In the genomic region with DNA sequence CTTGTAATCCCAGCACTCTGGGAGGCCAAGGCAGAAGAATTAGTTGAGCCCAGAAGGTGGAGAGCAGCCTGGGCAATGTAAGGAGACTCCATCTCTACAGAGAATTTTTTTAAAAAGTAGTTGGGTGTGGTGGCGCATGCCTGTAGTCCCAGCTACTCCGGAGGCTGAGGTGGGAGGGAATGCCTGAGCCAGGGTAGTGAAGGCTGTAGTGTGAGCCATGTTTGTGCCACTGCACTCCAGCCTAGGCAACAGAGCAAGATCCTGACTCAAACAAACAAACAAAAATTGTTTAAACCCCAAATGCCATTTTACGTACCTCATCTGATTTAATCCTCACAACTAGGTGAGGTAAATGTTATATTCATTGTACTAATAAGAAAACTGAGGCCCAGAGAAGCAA, we compare ENCODE assay signal across 19 cellular contexts. TPM values are rescaled to one million over a fixed set of nuclear protein-coding genes. Genes with fewer than 3 reads are reported as not detected.
A peak's percentile ranks its signal among the peaks of the same experiment; 100 is the strongest.
DNase-seq lines count a peak whose midpoint lies in the region; ATAC-seq and TF ChIP-seq lines count a peak whose summit lies in the region.
"Had no signal": no experiment of that assay in that cellular context is flagged by ENCODE, and none has a peak within 500 bp of the region (broad histone marks: within the 10 kb centered on the region; RNA-seq: fewer than 3 reads in every experiment).

No MANE protein-coding gene starts in this region.

- ATAC-seq in WTC11, result no peak
- ATAC-seq in stimulated activated naive CD8-positive, alpha-beta T cell treated with anti-CD3 and anti-CD28 coated beads, Interleukin-15, amount 100 ng/mL, for 72 hours, result no peak
- ATAC-seq: gastroesophageal sphincter, K562, sciatic nerve had no signal

- H3K4me3 Mint-ChIP-seq in activated naive CD4-positive, alpha-beta T cell treated with anti-CD3 and anti-CD28 coated beads, Interleukin-2, amount 50 U/mL, for 24 hours, result no peak overlapping the region
- H3K4me3 Mint-ChIP-seq in WTC11 (no peak overlapping the region), immature natural killer cell (no peak overlapping the region)
- H3K4me3 Mint-ChIP-seq in stimulated activated naive CD8-positive, alpha-beta T cell treated with anti-CD3 and anti-CD28 coated beads, Interleukin-15, amount 100 ng/mL, for 72 hours, result no peak overlapping the region

- no peaks in the 10 kb centered on the region for H3K27me3 Mint-ChIP-seq in activated naive CD4-positive, alpha-beta T cell treated with anti-CD3 and anti-CD28 coated beads, Interleukin-2, amount 50 U/mL, for 24 hours
- no peaks in the 10 kb centered on the region for H3K27me3 Mint-ChIP-seq in WTC11 (ENCODE audit: low read depth)
- peaks cover 0 to 12% (median 11%) of the 10 kb centered on the region in 3 donors for H3K27me3 Mint-ChIP-seq in immature natural killer cell (ENCODE audit: low read depth in 3 of 3)
- H3K27me3 Mint-ChIP-seq in stimulated activated naive CD8-positive, alpha-beta T cell treated with anti-CD3 and anti-CD28 coated beads, Interleukin-15, amount 100 ng/mL, for 72 hours, result no peaks in the 10 kb centered on the region
- H3K27me3 Mint-ChIP-seq: central memory CD8-positive, alpha-beta T cell had no signal

- DNase-seq in activated naive CD4-positive, alpha-beta T cell treated with Interleukin-2 at 50 U/mL for 16 hours, result no peak
- DNase-seq in WTC11 (ENCODE audit: low spot score), result no peak
- DNase-seq in immature natural killer cell, result no peak
- no peak for DNase-seq in stimulated activated naive CD8-positive, alpha-beta T cell treated with anti-CD3 and anti-CD28 coated beads, Interleukin-15, amount 100 ng/mL, for 72 hours
- DNase-seq in NK-92 treated with Interleukin-12 subunit alpha and Interleukin-12 subunit beta, amount 100 ng/mL, for 24 hours (lab: John Stamatoyannopoulos, UW), result no peak
- DNase-seq in NCI-H345 (lab: John Stamatoyannopoulos, UW), result no peak
- DNase-seq: anterior cingulate cortex; DMS79 treated with DMSO at 0.1 percent for 48 hours; effector CD8-positive, alpha-beta T cell; mammary epithelial cell; MM.1S; NCI-H748 treated with DMSO at 0.1 percent for 48 hours; Right ventricle myocardium superior; stimulated activated CD4-positive, alpha-beta T cell treated with anti-CD3 and anti-CD28 coated beads, Interleukin-15, amount 100 ng/mL, for 24 hours had no signal

- TF ChIP-seq CTCF in WTC11 (IDR thresholded peaks at IDR 0.05), result no peak

- peaks cover 96% of the 10 kb centered on the region for H3K4me1 Mint-ChIP-seq in activated naive CD4-positive, alpha-beta T cell treated with anti-CD3 and anti-CD28 coated beads, Interleukin-2, amount 50 U/mL, for 24 hours
- peaks cover 12% of the 10 kb centered on the region for H3K4me1 Mint-ChIP-seq in WTC11
- peaks cover 87 to 92% of the 10 kb centered on the region in 2 donors for H3K4me1 Mint-ChIP-seq in immature natural killer cell
- peaks cover 93% of the 10 kb centered on the region for H3K4me1 Mint-ChIP-seq in stimulated activated naive CD8-positive, alpha-beta T cell treated with anti-CD3 and anti-CD28 coated beads, Interleukin-15, amount 100 ng/mL, for 72 hours

- H3K9me3 Mint-ChIP-seq in activated naive CD4-positive, alpha-beta T cell treated with anti-CD3 and anti-CD28 coated beads, Interleukin-2, amount 50 U/mL, for 24 hours, result no peaks in the 10 kb centered on the region
- no peaks in the 10 kb centered on the region for H3K9me3 Mint-ChIP-seq in WTC11
- no peaks in the 10 kb centered on the region for H3K9me3 Mint-ChIP-seq in immature natural killer cell
- no peaks in the 10 kb centered on the region for H3K9me3 Mint-ChIP-seq in stimulated activated naive CD8-positive, alpha-beta T cell treated with anti-CD3 and anti-CD28 coated beads, Interleukin-15, amount 100 ng/mL, for 72 hours
- H3K9me3 Mint-ChIP-seq: central memory CD8-positive, alpha-beta T cell had no signal

- CTCF ChIA-PET in WTC11 (lab: Charles Lee), result interaction anchor here (0.9 kb wide), 1 partner anchor 11 kb away, joined by 4 read pairs; no protein-coding TSS in a partner anchor

- POLR2A ChIA-PET in WTC11 (lab: Charles Lee), result no interaction called here

- peak overlapping the region; percentile 99 for H3K27ac Mint-ChIP-seq in activated naive CD4-positive, alpha-beta T cell treated with anti-CD3 and anti-CD28 coated beads, Interleukin-2, amount 50 U/mL, for 24 hours
- H3K27ac Mint-ChIP-seq in WTC11, result peak overlapping the region; percentile 11; the same call in 1 of the 2 replicates
- peak overlapping the region in 5 of 6 donors; percentile 41 to 63 (median 60) for H3K27ac Mint-ChIP-seq in immature natural killer cell
- peak overlapping the region; percentile 13 to 75 for H3K27ac Mint-ChIP-seq in stimulated activated naive CD8-positive, alpha-beta T cell treated with anti-CD3 and anti-CD28 coated beads, Interleukin-15, amount 100 ng/mL, for 72 hours

- H3K36me3 Mint-ChIP-seq in activated naive CD4-positive, alpha-beta T cell treated with anti-CD3 and anti-CD28 coated beads, Interleukin-2, amount 50 U/mL, for 24 hours, result peaks cover 8% of the 10 kb centered on the region
- H3K36me3 Mint-ChIP-seq in WTC11, result peaks cover 2% of the 10 kb centered on the region; the same call in 1 of the 2 replicates
- peaks cover 0 to 11% (median 0%) of the 10 kb centered on the region in 3 donors for H3K36me3 Mint-ChIP-seq in immature natural killer cell

TF ChIP-seq in WTC11, 78 proteins besides CTCF, POLR2A, EP300 and RAD21:
- TF ChIP-seq ZNF121 (CRISPR knock-in tag; IDR thresholded peaks at IDR 0.05) (0 out of 2 replicates have a peak, but pooled peaks have one; percentile 21), CBFB (CRISPR knock-in tag; IDR thresholded peaks at IDR 0.05; ENCODE audit: low read depth) (no peak)

RNA-seq across cellular contexts. Expression of gene LPIN2, which starts 38.2 kb away (rescaled TPM):
- 10.4 to 12.2 TPM (median 11.8 TPM) in 3 replicates for total RNA-seq in WTC11 (2021)
- 10 to 100 TPM; 17.3 to 80.1 (median 31.0) TPM for polyA plus RNA-seq in immature natural killer cell

Comparison
In these comparisons a context has a peak if more than half of its experiments do, and no peak if none do; other contexts are left out.
1. H3K27ac Mint-ChIP-seq: peak in every context shown above with its lines; median percentile 99 in activated naive CD4-positive, alpha-beta T cell treated with anti-CD3 and anti-CD28 coated beads, Interleukin-2, amount 50 U/mL, for 24 hours; 60 in immature natural killer cell; 44 in stimulated activated naive CD8-positive, alpha-beta T cell treated with anti-CD3 and anti-CD28 coated beads, Interleukin-15, amount 100 ng/mL, for 72 hours; 11 in WTC11.